ENCODE assay signal across 19 cellular contexts in genomic region chr21:15966216-15966615, GRCh38.
DNase-seq lines count a peak whose midpoint lies in the region; ATAC-seq and TF ChIP-seq lines count a peak whose summit lies in the region.
"Had no signal": no experiment of that assay in that cellular context is flagged by ENCODE, and none has a peak within 500 bp of the region (broad histone marks: within the 10 kb centered on the region; RNA-seq: fewer than 3 reads in every experiment).

No MANE protein-coding gene starts in this region.

- peaks cover 11% of the 10 kb centered on the region for H3K4me1 ChIP-seq in adipocyte (ENCODE audit: control insufficient read depth, insufficient read depth, low read length)
- H3K4me1 ChIP-seq in lower lobe of right lung, result no peaks in the 10 kb centered on the region
- H3K4me1 ChIP-seq: BLaER1 treated with 17β-estradiol and CSF1 and Interleukin-3, amounts not matched to agents 10 nM and 100 nM; Peyer's patch had no signal

- H3K27ac ChIP-seq in dorsolateral prefrontal cortex (no peak overlapping the region), lower lobe of right lung (no peak overlapping the region)
- H3K27ac ChIP-seq: BLaER1 treated with 17β-estradiol and CSF1 and Interleukin-3, amounts not matched to agents 10 nM and 100 nM; Peyer's patch had no signal

- intact Hi-C loops in sciatic nerve (cut with DNase I) (no loop called here), dorsolateral prefrontal cortex (cut with DNase I) (no loop called here), posterior cingulate gyrus (cut with DNase I) (no loop called here), lower lobe of right lung (cut with DNase I) (no loop called here)

- H3K9me3 ChIP-seq in adipocyte (ENCODE audit: control insufficient read depth, low read length) (no peaks in the 10 kb centered on the region), lower lobe of right lung (no peaks in the 10 kb centered on the region)
- H3K9me3 ChIP-seq: BLaER1 treated with 17β-estradiol and CSF1 and Interleukin-3, amounts not matched to agents 10 nM and 100 nM; Peyer's patch had no signal

- TF ChIP-seq CTCF in fibroblast of pulmonary artery (IDR thresholded peaks at IDR 0.05; ENCODE audit: low read length, missing control alignments) (no peak), dorsolateral prefrontal cortex (IDR thresholded peaks at IDR 0.05 in 54 of 56, conservative IDR thresholded peaks at IDR 0.05 in 2 of 56; ENCODE audit: low read depth in 1 of 56, partially characterized antibody in 56 of 56) (no peak), lower lobe of right lung (IDR thresholded peaks at IDR 0.05) (no peak)

- H3K36me3 ChIP-seq in adipocyte (ENCODE audit: control insufficient read depth, insufficient read depth, low read length, severe bottlenecking) (no peaks in the 10 kb centered on the region), lower lobe of right lung (no peaks in the 10 kb centered on the region)
- H3K36me3 ChIP-seq: BLaER1 treated with 17β-estradiol and CSF1 and Interleukin-3, amounts not matched to agents 10 nM and 100 nM; Peyer's patch had no signal

- no peaks in the 10 kb centered on the region for H3K27me3 ChIP-seq in adipocyte (replicated peaks; ENCODE audit: control insufficient read depth, insufficient read depth, low read length)
- H3K27me3 ChIP-seq in dorsolateral prefrontal cortex, result no peaks in the 10 kb centered on the region
- no peaks in the 10 kb centered on the region for H3K27me3 ChIP-seq in lower lobe of right lung (ENCODE audit: low read depth)
- H3K27me3 ChIP-seq: BLaER1 treated with 17β-estradiol and CSF1 and Interleukin-3, amounts not matched to agents 10 nM and 100 nM; Peyer's patch had no signal

- H3K4me3 ChIP-seq in adipocyte (ENCODE audit: low read length), result no peak overlapping the region
- no peak overlapping the region for H3K4me3 ChIP-seq in fibroblast of pulmonary artery (replicated peaks; ENCODE audit: low read depth, low read length)
- H3K4me3 ChIP-seq in dorsolateral prefrontal cortex, result no peak overlapping the region
- no peak overlapping the region for H3K4me3 ChIP-seq in lower lobe of right lung
- H3K4me3 ChIP-seq: BLaER1 treated with 17β-estradiol and CSF1 and Interleukin-3, amounts not matched to agents 10 nM and 100 nM; Peyer's patch had no signal

- ATAC-seq in sciatic nerve, result peak; percentile 65
- ATAC-seq in lower lobe of right lung, result no peak
- ATAC-seq: CD8-positive, alpha-beta T cell had no signal

- peak; percentile 28 for DNase-seq in D341Med (ENCODE audit: low spot score)
- DNase-seq in adipocyte (ENCODE audit: low read depth), result peak; percentile 14
- peak; percentile 13 for DNase-seq in fibroblast of pulmonary artery (ENCODE audit: low read depth)
- no peak for DNase-seq in sciatic nerve (ENCODE audit: low spot score)
- DNase-seq in dorsolateral prefrontal cortex, result no peak
- no peak for DNase-seq in posterior cingulate gyrus
- DNase-seq in lower lobe of right lung, result no peak
- DNase-seq: 8988T; CD8-positive, alpha-beta T cell; DMS53; GF-D8; NCI-H1105; NCI-H146; NCI-H2029; NCI-H2227 treated with DMSO at 0.1 percent for 48 hours; NCI-H510A; NK-92 treated with Interleukin-12 subunit alpha and Interleukin-12 subunit beta, amount 100 ng/mL, for 24 hours; Peyer's patch had no signal

- H3K9ac ChIP-seq in adipocyte (ENCODE audit: low read length), result no peak overlapping the region
- H3K9ac ChIP-seq: BLaER1 treated with 17β-estradiol and CSF1 and Interleukin-3, amounts not matched to agents 10 nM and 100 nM had no signal

Comparison
In these comparisons a context has a peak if more than half of its experiments do, and no peak if none do; other contexts are left out.
1. DNase-seq: peak in D341Med (single experiment), adipocyte (single experiment) and fibroblast of pulmonary artery (single experiment); none in sciatic nerve (single experiment), dorsolateral prefrontal cortex (0 of 10), posterior cingulate gyrus (0 of 10) and lower lobe of right lung (single experiment).